Comparison of ENCODE assay signal across 15 cellular contexts in genomic region chr17:76538941-76539340, GRCh38. TPM values are rescaled to one million over a fixed set of nuclear protein-coding genes. Genes with fewer than 3 reads are reported as not detected.
DNase-seq lines count a peak whose midpoint lies in the region; ATAC-seq and TF ChIP-seq lines count a peak whose summit lies in the region.
"Had no signal": no experiment of that assay in that cellular context is flagged by ENCODE, and none has a peak within 500 bp of the region (broad histone marks: within the 10 kb centered on the region; RNA-seq: fewer than 3 reads in every experiment).

No MANE protein-coding gene starts in this region.

- TF ChIP-seq EP300 in suprapubic skin (IDR thresholded peaks at IDR 0.05): no peak

- H3K27ac Mint-ChIP-seq in IgD-negative memory B cell (peak overlapping the region in 2 of 3 donors; percentile 24 to 39), brain (peak overlapping the region in 4 of 5 experiments; percentile 23 to 79 (median 75)), mesothelial cell of epicardium (no peak overlapping the region)

- DNase-seq in mesothelial cell of epicardium (ENCODE audit: low spot score in 2 of 2, unreplicated experiment in 2 of 2) (no peak), suprapubic skin (ENCODE audit: low spot score in 2 of 2) (no peak), SIG-M5 (lab: John Stamatoyannopoulos, UW) (no peak), DMS114 treated with DMSO at 0.1 percent for 48 hours (lab: John Stamatoyannopoulos, UW; ENCODE audit: unreplicated experiment) (no peak)
- DNase-seq: COR-L47; dermis blood vessel endothelial cell; foreskin fibroblast; kidney glomerular epithelial cell; NCI-H345; stimulated activated naive CD4-positive, alpha-beta T cell had no signal

- no peaks in the 10 kb centered on the region for H3K36me3 ChIP-seq in suprapubic skin
- H3K36me3 ChIP-seq: pancreas had no signal

- peaks cover 63% of the 10 kb centered on the region for H3K4me1 ChIP-seq in suprapubic skin

- no peak for TF ChIP-seq CTCF in brain (conservative IDR thresholded peaks at IDR 0.05)
- TF ChIP-seq CTCF in mesothelial cell of epicardium (IDR thresholded peaks at IDR 0.05; ENCODE audit: unreplicated experiment): no peak
- TF ChIP-seq CTCF in suprapubic skin (IDR thresholded peaks at IDR 0.05): no peak

- TF ChIP-seq POLR2A in suprapubic skin (IDR thresholded peaks at IDR 0.05): no peak

- no peaks in the 10 kb centered on the region for H3K9me3 Mint-ChIP-seq in IgD-negative memory B cell
- peaks cover 0 to 3% (median 0%) of the 10 kb centered on the region in 5 experiments for H3K9me3 Mint-ChIP-seq in brain
- no peaks in the 10 kb centered on the region for H3K9me3 Mint-ChIP-seq in mesothelial cell of epicardium

- peaks cover 7 to 13% (median 11%) of the 10 kb centered on the region in 3 donors for H3K4me1 Mint-ChIP-seq in IgD-negative memory B cell
- peaks cover 43% of the 10 kb centered on the region for H3K4me1 Mint-ChIP-seq in brain
- H3K4me1 Mint-ChIP-seq in mesothelial cell of epicardium: peaks cover 48% of the 10 kb centered on the region

- H3K4me3 Mint-ChIP-seq in IgD-negative memory B cell: peak overlapping the region; percentile 58 to 88 (median 80)
- H3K4me3 Mint-ChIP-seq in brain: peak overlapping the region; percentile 52 to 81 (median 77)
- H3K4me3 Mint-ChIP-seq in mesothelial cell of epicardium: peak overlapping the region; percentile 64

- no peak overlapping the region for H3K27ac ChIP-seq in suprapubic skin
- H3K27ac ChIP-seq: pancreas had no signal

- H3K27me3 ChIP-seq in suprapubic skin: peaks cover 6% of the 10 kb centered on the region
- H3K27me3 ChIP-seq: pancreas had no signal

- 95% methylated on average over 6 of the region's 6 CpGs for WGBS in suprapubic skin

- H3K36me3 Mint-ChIP-seq in IgD-negative memory B cell (peaks cover 3% of the 10 kb centered on the region), brain (no peaks in the 10 kb centered on the region), mesothelial cell of epicardium (no peaks in the 10 kb centered on the region)

- no peak for ATAC-seq in HG02763 (IDR thresholded peaks at IDR 0.05; ENCODE audit: unreplicated experiment)
- ATAC-seq: pancreas had no signal

- no peaks in the 10 kb centered on the region for H3K9me3 ChIP-seq in suprapubic skin
- H3K9me3 ChIP-seq: pancreas had no signal

- peak overlapping the region; percentile 56 for H3K4me3 ChIP-seq in suprapubic skin

- H3K27me3 Mint-ChIP-seq in IgD-negative memory B cell: peaks cover 15% of the 10 kb centered on the region
- H3K27me3 Mint-ChIP-seq in brain: peaks cover 54% of the 10 kb centered on the region
- H3K27me3 Mint-ChIP-seq in mesothelial cell of epicardium (ENCODE audit: low read depth): peaks cover 44% of the 10 kb centered on the region

RNA-seq across cellular contexts. Expression of gene PRCD, which starts 0.9 kb away (rescaled TPM):
- polyA plus RNA-seq in IgD-negative memory B cell (24.4 TPM), brain (ENCODE audit: insufficient read depth, low read depth, low replicate concordance) (9.9 TPM)
- total RNA-seq in mesothelial cell of epicardium (8.7 to 9.9 TPM (median 9.9 TPM) in 3 replicates), suprapubic skin (1 to 10 TPM in 3 of 4 donors, not detected in 1; 1.3 to 2.8 (median 2.2) TPM)

RNA-seq across cellular contexts. Expression of gene CYGB, which starts 1.4 kb away (rescaled TPM):
- polyA plus RNA-seq in IgD-negative memory B cell: 2.1 TPM
- 6.8 TPM for polyA plus RNA-seq in brain (ENCODE audit: insufficient read depth, low read depth, low replicate concordance)
- total RNA-seq in mesothelial cell of epicardium: 8.6 to 10.4 TPM (median 10.1 TPM) in 3 replicates
- 10 to 100 TPM in 2 of 4 donors, 1 to 10 TPM in 2; 2.8 to 18.2 (median 10.4) TPM for total RNA-seq in suprapubic skin
- total RNA-seq: activated CD8-positive, alpha-beta memory T cell treated with anti-CD3 and anti-CD28 coated beads for 36 hours had no signal

RNA-seq across cellular contexts. Expression of gene RHBDF2, which starts 37.7 kb away (rescaled TPM):
- 160 TPM for polyA plus RNA-seq in IgD-negative memory B cell
- polyA plus RNA-seq in brain (ENCODE audit: insufficient read depth, low read depth, low replicate concordance): 6.7 TPM
- total RNA-seq in mesothelial cell of epicardium: 19.1 to 21.6 TPM (median 21.5 TPM) in 3 replicates
- 10 to 100 TPM; 45.9 to 82.6 (median 52.6) TPM for total RNA-seq in suprapubic skin

RNA-seq across cellular contexts. Expression of gene ST6GALNAC2, which starts 46.7 kb away (rescaled TPM):
- polyA plus RNA-seq in IgD-negative memory B cell (0.68 TPM), brain (ENCODE audit: insufficient read depth, low read depth, low replicate concordance) (8.3 TPM)
- total RNA-seq in mesothelial cell of epicardium (1.3 to 1.9 TPM (median 1.5 TPM) in 3 replicates), suprapubic skin (10 to 100 TPM; 71.1 to 94.3 (median 80.3) TPM)
- total RNA-seq: activated CD8-positive, alpha-beta memory T cell treated with anti-CD3 and anti-CD28 coated beads for 36 hours had no signal
